Comparison of ENCODE assay signal across 10 cellular contexts in genomic region chr10:34280599-34281374, GRCh38.
DNase-seq lines count a peak whose midpoint lies in the region; ATAC-seq and TF ChIP-seq lines count a peak whose summit lies in the region.
"Had no signal": no experiment of that assay in that cellular context is flagged by ENCODE, and none has a peak within 500 bp of the region (broad histone marks: within the 10 kb centered on the region; RNA-seq: fewer than 3 reads in every experiment).

No MANE protein-coding gene starts in this region.

- no peaks in the 10 kb centered on the region for H3K4me1 ChIP-seq in left lung
- H3K4me1 ChIP-seq: parathyroid adenoma had no signal

- TF ChIP-seq CTCF in 22Rv1 (IDR thresholded peaks at IDR 0.05) (peak; percentile 21; the same call in 1 of the 2 replicates), HFF-Myc (IDR thresholded peaks at IDR 0.05; ENCODE audit: low read depth, low read length, missing control alignments) (peak; percentile 34), left lung (IDR thresholded peaks at IDR 0.05) (no peak), GM13977 (IDR thresholded peaks at IDR 0.05; ENCODE audit: extremely low read depth, insufficient read depth, missing control alignments) (no peak)

- no peaks in the 10 kb centered on the region for H3K36me3 Mint-ChIP-seq in effector memory CD8-positive, alpha-beta T cell (ENCODE audit: insufficient read depth)

- peaks cover 0 to 5% of the 10 kb centered on the region in 2 donors for H3K27me3 Mint-ChIP-seq in effector memory CD8-positive, alpha-beta T cell

- H3K27me3 ChIP-seq in left lung = no peaks in the 10 kb centered on the region

- no peaks in the 10 kb centered on the region for H3K4me1 Mint-ChIP-seq in effector memory CD8-positive, alpha-beta T cell (ENCODE audit: low read depth in 2 of 2)

- DNase-seq in HFF-Myc (ENCODE audit: extremely low read depth, low read depth) (peak; percentile 84), brain pericyte (ENCODE audit: low read depth, low spot score) (peak; percentile 94), left lung (no peak), NCI-H1092 (lab: John Stamatoyannopoulos, UW) (no peak), GM13977 (ENCODE audit: low spot score) (no peak)
- DNase-seq in effector memory CD8-positive, alpha-beta T cell = no peak
- DNase-seq in NK-92 treated with Interleukin-12 subunit alpha and Interleukin-12 subunit beta, amount 100 ng/mL, for 24 hours (lab: John Stamatoyannopoulos, UW) = no peak

- intact Hi-C loops in left lung (cut with DNase I) = no loop called here

- peak; percentile 73 for ATAC-seq in left lung
- ATAC-seq in effector memory CD8-positive, alpha-beta T cell (replicated peaks) = no peak

- H3K4me3 Mint-ChIP-seq in effector memory CD8-positive, alpha-beta T cell = no peak overlapping the region

- no peak overlapping the region for H3K4me3 ChIP-seq in HFF-Myc (replicated peaks; ENCODE audit: low read depth, low read length)
- H3K4me3 ChIP-seq in left lung = no peak overlapping the region

- no peaks in the 10 kb centered on the region for H3K36me3 ChIP-seq in left lung

- H3K9me3 ChIP-seq in left lung = no peaks in the 10 kb centered on the region

- H3K27ac ChIP-seq in 22Rv1 (no peak overlapping the region), left lung (peak overlapping the region in 1 of 2 donors; percentile 13)
- H3K27ac ChIP-seq: HL-60, parathyroid adenoma had no signal

- in situ Hi-C loops in GM13977 (cut with MboI; ENCODE audit: low pct_unique_long_range_greater_than_20kb, low sequenced_read_pairs, unreplicated experiment) = no loop called here

- H3K27ac Mint-ChIP-seq in effector memory CD8-positive, alpha-beta T cell = no peak overlapping the region

- H3K9me3 Mint-ChIP-seq in effector memory CD8-positive, alpha-beta T cell = peaks cover 0 to 1% of the 10 kb centered on the region in 2 donors

Comparison
In these comparisons a context has a peak if more than half of its experiments do, and no peak if none do; other contexts are left out.
1. CTCF ChIP-seq: peak in 22Rv1 (single experiment) and HFF-Myc (single experiment); none in left lung (0 of 2) and GM13977 (single experiment).
2. DNase-seq: peak in HFF-Myc (single experiment) and brain pericyte (single experiment); none in left lung (0 of 2), NCI-H1092 (single experiment), GM13977 (single experiment), effector memory CD8-positive, alpha-beta T cell (0 of 3) and NK-92 treated with Interleukin-12 subunit alpha and Interleukin-12 subunit beta, amount 100 ng/mL, for 24 hours (single experiment).